In the genomic region with DNA sequence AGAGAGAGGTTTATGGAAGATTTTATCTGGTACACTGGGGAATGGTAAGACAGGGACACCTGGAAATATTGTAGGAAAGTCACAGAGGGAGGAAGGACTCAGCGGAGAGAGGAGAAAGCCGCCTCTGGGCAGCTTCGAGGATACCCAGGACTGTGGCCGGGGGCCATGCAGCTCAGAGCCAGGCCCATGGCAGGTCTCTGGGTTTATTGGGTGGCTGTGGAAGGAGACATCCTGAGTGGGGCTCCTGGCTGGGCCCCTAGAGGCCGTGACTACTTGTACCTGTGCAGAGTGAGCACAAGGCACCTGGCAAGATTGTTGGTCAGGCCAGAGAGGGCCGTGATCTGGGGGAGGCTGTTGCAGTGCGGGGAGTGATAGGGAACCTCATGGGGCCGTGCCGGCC, we compare ENCODE assay signal across 9 cellular contexts. TPM values are rescaled to one million over a fixed set of nuclear protein-coding genes. Genes with fewer than 3 reads are reported as not detected.
DNase-seq lines count a peak whose midpoint lies in the region; ATAC-seq, FAIRE-seq and TF ChIP-seq lines count a peak whose summit lies in the region.
"Had no signal": no experiment of that assay in that cellular context is flagged by ENCODE, and none has a peak within 500 bp of the region (broad histone marks: within the 10 kb centered on the region; RNA-seq: fewer than 3 reads in every experiment).

No MANE protein-coding gene starts in this region.

- ATAC-seq in heart left ventricle (no peak), Right ventricle myocardium superior (ENCODE audit: poor library complexity) (no peak), lower lobe of right lung (no peak), HG03108 (IDR thresholded peaks at IDR 0.05; ENCODE audit: unreplicated experiment) (no peak), GM19463 (IDR thresholded peaks at IDR 0.05; ENCODE audit: unreplicated experiment) (no peak)

- H3K4me3 Mint-ChIP-seq in astrocyte (ENCODE audit: unreplicated experiment), result peak overlapping the region; percentile 97

- TF ChIP-seq EP300 in tibial nerve (IDR thresholded peaks at IDR 0.05), result no peak

- H4K20me1 ChIP-seq in astrocyte (ENCODE audit: insufficient read depth, low read length), result peaks cover 70% of the 10 kb centered on the region

- TF ChIP-seq POLR2A in heart left ventricle (IDR thresholded peaks at IDR 0.05) (no peak), tibial nerve (IDR thresholded peaks at IDR 0.05) (no peak)

- WGBS in heart left ventricle, 4 donors, result 67 to 79% (median 71%) methylated on average over 8 to 9 of the region's 9 CpGs
- 66 to 78% methylated on average over 5 to 9 of the region's 9 CpGs for WGBS in tibial nerve, 2 donors

- TF ChIP-seq CTCF in heart left ventricle (IDR thresholded peaks at IDR 0.05) (no peak), astrocyte (IDR thresholded peaks at IDR 0.05; ENCODE audit: insufficient read depth, low read depth, low read length) (no peak), lower lobe of right lung (IDR thresholded peaks at IDR 0.05) (no peak), tibial nerve (IDR thresholded peaks at IDR 0.05) (no peak)

- peak overlapping the region in 11 of 12 donors; percentile 61 to 97 (median 87) for H3K27ac ChIP-seq in heart left ventricle
- peak overlapping the region; percentile 36 for H3K27ac ChIP-seq in astrocyte (ENCODE audit: low read depth, low read length)
- H3K27ac ChIP-seq in lower lobe of right lung, result peak overlapping the region; percentile 97
- H3K27ac ChIP-seq in tibial nerve, result peak overlapping the region in 3 of 4 donors; percentile 59 to 99 (median 95)

- peaks cover 4% of the 10 kb centered on the region for H3K36me3 Mint-ChIP-seq in astrocyte (ENCODE audit: low read depth, unreplicated experiment)

- H3K27me3 ChIP-seq in heart left ventricle (no peaks in the 10 kb centered on the region), astrocyte (ENCODE audit: insufficient read depth, low read length) (no peaks in the 10 kb centered on the region), lower lobe of right lung (ENCODE audit: low read depth) (no peaks in the 10 kb centered on the region), tibial nerve (no peaks in the 10 kb centered on the region)

- H3K4me1 ChIP-seq in heart left ventricle, result peaks cover 28 to 78% (median 65%) of the 10 kb centered on the region in 12 donors
- peaks cover 54% of the 10 kb centered on the region for H3K4me1 ChIP-seq in astrocyte (ENCODE audit: insufficient read depth, low read length)
- peaks cover 76% of the 10 kb centered on the region for H3K4me1 ChIP-seq in lower lobe of right lung
- H3K4me1 ChIP-seq in tibial nerve, result peaks cover 0 to 82% (median 49%) of the 10 kb centered on the region in 4 donors

- no peak overlapping the region for H3K27ac Mint-ChIP-seq in astrocyte (ENCODE audit: unreplicated experiment)

- H3K4me2 ChIP-seq in astrocyte (ENCODE audit: low read length), result peak overlapping the region; percentile 96

- peak overlapping the region; percentile 93 for H3K9ac ChIP-seq in astrocyte (ENCODE audit: low read length)

- peaks cover 43% of the 10 kb centered on the region for H3K4me1 Mint-ChIP-seq in astrocyte (ENCODE audit: low read depth, unreplicated experiment)

- H3K27me3 Mint-ChIP-seq in astrocyte (ENCODE audit: low read depth, unreplicated experiment), result no peaks in the 10 kb centered on the region

- peaks cover 82% of the 10 kb centered on the region for H3K79me2 ChIP-seq in astrocyte (ENCODE audit: insufficient read depth, low read length)

- FAIRE-seq in astrocyte (lab: Jason Lieb, UNC), result no peak

- no peak overlapping the region for H2AFZ ChIP-seq in astrocyte (ENCODE audit: low read depth, low read length)

- intact Hi-C loops in heart left ventricle (cut with DNase I) (no loop called here), Right ventricle myocardium superior (cut with DNase I) (no loop called here), lower lobe of right lung (cut with DNase I) (no loop called here)

- H3K9me3 ChIP-seq in heart left ventricle (no peaks in the 10 kb centered on the region), astrocyte (ENCODE audit: insufficient read depth, low read depth, low read length) (no peaks in the 10 kb centered on the region), lower lobe of right lung (no peaks in the 10 kb centered on the region), tibial nerve (no peaks in the 10 kb centered on the region)

- H3K4me3 ChIP-seq in heart left ventricle (peak overlapping the region in 4 of 12 donors; percentile 7 to 100 (median 96)), astrocyte (ENCODE audit: insufficient read depth, low read depth, low read length) (no peak overlapping the region), lower lobe of right lung (peak overlapping the region; percentile 11), tibial nerve (no peak overlapping the region)

- DNase-seq in heart left ventricle (peak in 1 of 5 donors; percentile 18), Right ventricle myocardium superior (no peak), astrocyte (ENCODE audit: low read depth) (no peak), lower lobe of right lung (no peak), tibial nerve (ENCODE audit: low spot score in 2 of 2) (no peak), midbrain (lab: John Stamatoyannopoulos, UW) (no peak)
- DNase-seq: NCI-H1694 treated with DMSO at 0.1 percent for 48 hours had no signal

- H3K36me3 ChIP-seq in heart left ventricle, result peaks cover 0 to 25% (median 10%) of the 10 kb centered on the region in 9 donors
- H3K36me3 ChIP-seq in astrocyte (ENCODE audit: insufficient read depth, low read length), result peaks cover 7% of the 10 kb centered on the region
- peaks cover 29% of the 10 kb centered on the region for H3K36me3 ChIP-seq in lower lobe of right lung
- H3K36me3 ChIP-seq in tibial nerve, result peaks cover 0 to 9% (median 0%) of the 10 kb centered on the region in 3 donors

- no peaks in the 10 kb centered on the region for H3K9me3 Mint-ChIP-seq in astrocyte (ENCODE audit: unreplicated experiment)

RNA-seq across cellular contexts. Expression of a gene that starts 3.4 kb away (rescaled TPM):
- total RNA-seq in heart left ventricle (100 to 1,000 TPM in 1 of 9 donors, 10 to 100 TPM in 8; 36.8 to 124 (median 78.5) TPM), Right ventricle myocardium superior (82.9 TPM), astrocyte (94.7 and 108 TPM in 2 replicates), lower lobe of right lung (89.4 TPM), tibial nerve (10 to 100 TPM; 34.3 to 68.4 (median 61.0) TPM)
- 100 to 1,000 TPM in 1 of 2 donors, 10 to 100 TPM in 1; 65.8 to 128 TPM for polyA plus RNA-seq in heart left ventricle

RNA-seq across cellular contexts. Expression of a gene that starts 9.4 kb away (rescaled TPM):
- total RNA-seq in heart left ventricle, result 100 to 1,000 TPM in 1 of 9 donors, 10 to 100 TPM in 8; 35.9 to 167 (median 62.5) TPM
- 100 to 1,000 TPM in 1 of 2 donors, 10 to 100 TPM in 1; 21.9 to 180 TPM for polyA plus RNA-seq in heart left ventricle
- 93.5 TPM for total RNA-seq in Right ventricle myocardium superior
- 34.1 and 35.9 TPM in 2 replicates for total RNA-seq in astrocyte
- 7.8 TPM for total RNA-seq in lower lobe of right lung
- 100 to 1,000 TPM in 2 of 4 donors, 10 to 100 TPM in 2; 43.8 to 120 (median 94.4) TPM for total RNA-seq in tibial nerve

RNA-seq across cellular contexts. Expression of a gene that starts 27.1 kb away (rescaled TPM):
- 100 to 1,000 TPM; 205 to 717 (median 336) TPM for total RNA-seq in heart left ventricle
- polyA plus RNA-seq in heart left ventricle, result 100 to 1,000 TPM; 251 to 634 TPM
- 461 TPM for total RNA-seq in Right ventricle myocardium superior
- 64.0 and 67.3 TPM in 2 replicates for total RNA-seq in astrocyte
- total RNA-seq in lower lobe of right lung, result 76.7 TPM
- 100 to 1,000 TPM; 146 to 162 (median 151) TPM for total RNA-seq in tibial nerve

RNA-seq across cellular contexts. Expression of a gene that starts 27.4 kb away (rescaled TPM):
- total RNA-seq in heart left ventricle, result 1,000 to 10,000 TPM in 2 of 9 donors, 100 to 1,000 TPM in 7; 468 to 2,348 (median 669) TPM
- polyA plus RNA-seq in heart left ventricle, result 1,000 to 10,000 TPM; 2,165 to 2,683 TPM
- 671 TPM for total RNA-seq in Right ventricle myocardium superior
- 973 and 1,045 TPM in 2 replicates for total RNA-seq in astrocyte
- 854 TPM for total RNA-seq in lower lobe of right lung
- total RNA-seq in tibial nerve, result 1,000 to 10,000 TPM; 4,239 to 4,988 (median 4,337) TPM

RNA-seq across cellular contexts. Expression of a gene that starts 39.1 kb away (rescaled TPM):
- total RNA-seq in heart left ventricle, result under 1 TPM in 8 of 9 donors, not detected in 1; 0.04 to 0.72 (median 0.14) TPM
- polyA plus RNA-seq in heart left ventricle, result under 1 TPM; 0.07 to 0.08 TPM
- total RNA-seq in Right ventricle myocardium superior, result 0.22 TPM
- 5.5 and 7.1 TPM in 2 replicates for total RNA-seq in astrocyte
- 0.12 TPM for total RNA-seq in lower lobe of right lung
- 10 to 100 TPM in 1 of 4 donors, 1 to 10 TPM in 3; 1.7 to 10.2 (median 4.2) TPM for total RNA-seq in tibial nerve

Comparison
In these comparisons a context has a peak if more than half of its experiments do, and no peak if none do; other contexts are left out.
1. H3K27ac ChIP-seq: peak in every context shown above with its lines; median percentile 97 in lower lobe of right lung; 95 in tibial nerve; 87 in heart left ventricle; 36 in astrocyte.